In genomic region chr9:91419222-91420191, GRCh38 we compare ENCODE assay signal across 9 cellular contexts. TPM values are rescaled to one million over a fixed set of nuclear protein-coding genes. Genes with fewer than 3 reads are reported as not detected.
DNase-seq lines count a peak whose midpoint lies in the region; ATAC-seq and TF ChIP-seq lines count a peak whose summit lies in the region.
"Had no signal": no experiment of that assay in that cellular context is flagged by ENCODE, and none has a peak within 500 bp of the region (broad histone marks: within the 10 kb centered on the region; RNA-seq: fewer than 3 reads in every experiment).

No MANE protein-coding gene starts in this region.

- CTCF ChIA-PET in CD8-positive, alpha-beta T cell (lab: Charles Lee), result no interaction called here
- CTCF ChIA-PET in CD4-positive, alpha-beta T cell (lab: Charles Lee), result no interaction called here

- WGBS in adrenal gland, 4 donors, result 27 to 33% (median 31%) methylated on average over 10 of the region's 10 CpGs

- no peaks in the 10 kb centered on the region for H3K9me3 ChIP-seq in adrenal gland (replicated peaks in 1 of 3)
- H3K9me3 ChIP-seq in CD8-positive, alpha-beta T cell (ENCODE audit: low read length), result no peaks in the 10 kb centered on the region
- H3K9me3 ChIP-seq in CD4-positive, alpha-beta T cell (ENCODE audit: control insufficient read depth, low read length), result no peaks in the 10 kb centered on the region

- H3K27ac ChIP-seq in adrenal gland, result peak overlapping the region; percentile 54 to 100 (median 90)
- H3K27ac ChIP-seq in CD8-positive, alpha-beta T cell (ENCODE audit: low read depth, low read length), result no peak overlapping the region
- H3K27ac ChIP-seq in CD4-positive, alpha-beta T cell (ENCODE audit: low read depth, low read length), result no peak overlapping the region
- H3K27ac ChIP-seq: foreskin keratinocyte had no signal

- TF ChIP-seq CTCF in adrenal gland (IDR thresholded peaks at IDR 0.05) (no peak), type B pancreatic cell (conservative IDR thresholded peaks at IDR 0.05) (no peak)
- no peak for TF ChIP-seq CTCF in CD8-positive, alpha-beta T cell (IDR thresholded peaks at IDR 0.05)
- no peak for TF ChIP-seq CTCF in CD4-positive, alpha-beta T cell (IDR thresholded peaks at IDR 0.05)

- POLR2A ChIA-PET in CD8-positive, alpha-beta T cell (lab: Charles Lee), result no interaction called here
- POLR2A ChIA-PET in CD4-positive, alpha-beta T cell (lab: Charles Lee), result no interaction called here

- peaks cover under 1% of the 10 kb centered on the region for H3K27me3 Mint-ChIP-seq in type B pancreatic cell
- H3K27me3 Mint-ChIP-seq in CD8-positive, alpha-beta T cell (ENCODE audit: low read depth), result peaks cover 38% of the 10 kb centered on the region
- H3K27me3 Mint-ChIP-seq in CD4-positive, alpha-beta T cell, result peaks cover 64% of the 10 kb centered on the region

- peak in 1 of 2 donors; percentile 40 for TF ChIP-seq POLR2A in adrenal gland (IDR thresholded peaks at IDR 0.05)

- peaks cover 34 to 51% of the 10 kb centered on the region in 2 donors for H3K4me1 ChIP-seq in adrenal gland (replicated peaks in 1 of 2)
- H3K4me1 ChIP-seq in CD8-positive, alpha-beta T cell (ENCODE audit: insufficient read depth, low read length), result peaks cover 28% of the 10 kb centered on the region

- DNase-seq in AML-193 (lab: John Stamatoyannopoulos, UW) (peak; percentile 95 to 98), M059J (ENCODE audit: low read depth) (peak; percentile 95), adrenal gland (peak; percentile 74 to 94 (median 89)), left lobe of liver (ENCODE audit: low spot score) (peak; percentile 69), type B pancreatic cell (ENCODE audit: extremely low spot score, unreplicated experiment) (no peak)
- no peak for DNase-seq in CD8-positive, alpha-beta T cell
- DNase-seq in CD4-positive, alpha-beta T cell, result no peak

- peak overlapping the region in 1 of 4 donors; percentile 17 for H3K4me3 ChIP-seq in adrenal gland
- no peak overlapping the region for H3K4me3 ChIP-seq in CD8-positive, alpha-beta T cell (ENCODE audit: low read depth, low read length)

- peak overlapping the region; percentile 90 for H3K27ac Mint-ChIP-seq in type B pancreatic cell
- no peak overlapping the region for H3K27ac Mint-ChIP-seq in CD8-positive, alpha-beta T cell
- H3K27ac Mint-ChIP-seq in CD4-positive, alpha-beta T cell, result no peak overlapping the region

- H3K36me3 Mint-ChIP-seq in type B pancreatic cell, result no peaks in the 10 kb centered on the region
- H3K36me3 Mint-ChIP-seq in CD8-positive, alpha-beta T cell, result peaks cover 3% of the 10 kb centered on the region
- H3K36me3 Mint-ChIP-seq in CD4-positive, alpha-beta T cell (ENCODE audit: low read depth), result peaks cover 11% of the 10 kb centered on the region

- peak; percentile 1 for ATAC-seq in left lobe of liver
- ATAC-seq in GM21423 (IDR thresholded peaks at IDR 0.05; ENCODE audit: unreplicated experiment), result no peak
- ATAC-seq in CD8-positive, alpha-beta T cell, result no peak
- no peak for ATAC-seq in CD4-positive, alpha-beta T cell (ENCODE audit: poor library complexity)
- ATAC-seq: foreskin keratinocyte had no signal

- peak overlapping the region; percentile 86 for H3K4me3 Mint-ChIP-seq in type B pancreatic cell
- no peak overlapping the region for H3K4me3 Mint-ChIP-seq in CD8-positive, alpha-beta T cell
- H3K4me3 Mint-ChIP-seq in CD4-positive, alpha-beta T cell, result no peak overlapping the region

- intact Hi-C loops in adrenal gland (cut with DNase I), result loop anchor here (5.0 to 10.0 kb wide), 3 partner anchors 55 to 235 kb away; partner anchors contain the start of gene AUH (in 1 of the 2)
- intact Hi-C loops in CD8-positive, alpha-beta T cell (cut with DNase I, micrococcal nuclease), result loop anchor here (5.0 to 10.0 kb wide), 7 partner anchors 225 to 1815 kb away; partner anchors contain the start of genes SPTLC1 (in 2 of the 2) and GADD45G (in 1 of the 2)
- intact Hi-C loops in CD4-positive, alpha-beta T cell (cut with DNase I, micrococcal nuclease), result loop anchor here (5.0 kb wide), 2 partner anchors 57 to 1812 kb away; partner anchors contain the start of genes AUH (in 1 of the 2) and GADD45G (in 1 of the 2)

- H3K9me3 Mint-ChIP-seq in type B pancreatic cell, result no peaks in the 10 kb centered on the region
- no peaks in the 10 kb centered on the region for H3K9me3 Mint-ChIP-seq in CD8-positive, alpha-beta T cell
- H3K9me3 Mint-ChIP-seq in CD4-positive, alpha-beta T cell, result no peaks in the 10 kb centered on the region

- peaks cover 32% of the 10 kb centered on the region for H3K4me1 Mint-ChIP-seq in type B pancreatic cell (ENCODE audit: unreplicated experiment)
- H3K4me1 Mint-ChIP-seq in CD8-positive, alpha-beta T cell (ENCODE audit: low read depth), result peaks cover 27% of the 10 kb centered on the region
- peaks cover 26% of the 10 kb centered on the region for H3K4me1 Mint-ChIP-seq in CD4-positive, alpha-beta T cell (ENCODE audit: low read depth)

- H3K36me3 ChIP-seq in adrenal gland (replicated peaks in 1 of 2), result no peaks in the 10 kb centered on the region
- no peaks in the 10 kb centered on the region for H3K36me3 ChIP-seq in CD8-positive, alpha-beta T cell (ENCODE audit: insufficient read depth, low read length)

- H3K27me3 ChIP-seq in adrenal gland, result no peaks in the 10 kb centered on the region
- H3K27me3 ChIP-seq in CD8-positive, alpha-beta T cell (ENCODE audit: insufficient read depth, low read length), result peaks cover 15% of the 10 kb centered on the region
- H3K27me3 ChIP-seq in CD4-positive, alpha-beta T cell (ENCODE audit: control insufficient read depth, insufficient read depth, low read length), result peaks cover 50% of the 10 kb centered on the region
- H3K27me3 ChIP-seq: foreskin keratinocyte had no signal

RNA-seq across cellular contexts. Expression of gene NFIL3, which starts 4.1 kb away (rescaled TPM):
- total RNA-seq in M059J (2014; rRNA removed; shearing (Covaris generic)), result 15.4 and 20.6 TPM in 2 replicates
- total RNA-seq in adrenal gland (10 to 100 TPM; 14.6 to 74.5 (median 27.3) TPM), left lobe of liver (12.0 TPM), type B pancreatic cell (ENCODE audit: low replicate concordance) (30.4 and 71.1 TPM in 2 replicates)
- polyA plus RNA-seq in adrenal gland, result 10 to 100 TPM; 10.7 to 34.4 (median 34.1) TPM
- 10 to 100 TPM; 42.9 to 43.1 TPM for total RNA-seq in CD8-positive, alpha-beta T cell
- 10 to 100 TPM; 31.0 to 32.4 TPM for total RNA-seq in CD4-positive, alpha-beta T cell

RNA-seq across cellular contexts. Expression of gene AUH, which starts 57.8 kb away (rescaled TPM):
- total RNA-seq in M059J (2014; rRNA removed; shearing (Covaris generic)), result 9.7 and 16.6 TPM in 2 replicates
- total RNA-seq in adrenal gland, result 100 to 1,000 TPM in 3 of 8 donors, 10 to 100 TPM in 5; 45.0 to 158 (median 84.1) TPM
- 10 to 100 TPM; 41.9 to 58.0 (median 45.7) TPM for polyA plus RNA-seq in adrenal gland
- 14.6 TPM for total RNA-seq in left lobe of liver
- total RNA-seq in type B pancreatic cell (ENCODE audit: low replicate concordance), result 25.0 and 25.9 TPM in 2 replicates
- 10 to 100 TPM; 13.4 to 15.2 TPM for total RNA-seq in CD8-positive, alpha-beta T cell
- total RNA-seq in CD4-positive, alpha-beta T cell, result 10 to 100 TPM; 16.2 to 17.4 TPM

Comparison
In these comparisons a context has a peak if more than half of its experiments do, and no peak if none do; other contexts are left out.
1. DNase-seq: peak in AML-193 (2 of 2), M059J (single experiment), adrenal gland (7 of 7) and left lobe of liver (single experiment); none in type B pancreatic cell (single experiment), CD8-positive, alpha-beta T cell (0 of 7) and CD4-positive, alpha-beta T cell (0 of 10).
2. H3K27ac ChIP-seq: peak in adrenal gland (5 of 5); none in CD8-positive, alpha-beta T cell (single experiment) and CD4-positive, alpha-beta T cell (single experiment).